1 cellular context compared by ENCODE assay signal in the genomic region with DNA sequence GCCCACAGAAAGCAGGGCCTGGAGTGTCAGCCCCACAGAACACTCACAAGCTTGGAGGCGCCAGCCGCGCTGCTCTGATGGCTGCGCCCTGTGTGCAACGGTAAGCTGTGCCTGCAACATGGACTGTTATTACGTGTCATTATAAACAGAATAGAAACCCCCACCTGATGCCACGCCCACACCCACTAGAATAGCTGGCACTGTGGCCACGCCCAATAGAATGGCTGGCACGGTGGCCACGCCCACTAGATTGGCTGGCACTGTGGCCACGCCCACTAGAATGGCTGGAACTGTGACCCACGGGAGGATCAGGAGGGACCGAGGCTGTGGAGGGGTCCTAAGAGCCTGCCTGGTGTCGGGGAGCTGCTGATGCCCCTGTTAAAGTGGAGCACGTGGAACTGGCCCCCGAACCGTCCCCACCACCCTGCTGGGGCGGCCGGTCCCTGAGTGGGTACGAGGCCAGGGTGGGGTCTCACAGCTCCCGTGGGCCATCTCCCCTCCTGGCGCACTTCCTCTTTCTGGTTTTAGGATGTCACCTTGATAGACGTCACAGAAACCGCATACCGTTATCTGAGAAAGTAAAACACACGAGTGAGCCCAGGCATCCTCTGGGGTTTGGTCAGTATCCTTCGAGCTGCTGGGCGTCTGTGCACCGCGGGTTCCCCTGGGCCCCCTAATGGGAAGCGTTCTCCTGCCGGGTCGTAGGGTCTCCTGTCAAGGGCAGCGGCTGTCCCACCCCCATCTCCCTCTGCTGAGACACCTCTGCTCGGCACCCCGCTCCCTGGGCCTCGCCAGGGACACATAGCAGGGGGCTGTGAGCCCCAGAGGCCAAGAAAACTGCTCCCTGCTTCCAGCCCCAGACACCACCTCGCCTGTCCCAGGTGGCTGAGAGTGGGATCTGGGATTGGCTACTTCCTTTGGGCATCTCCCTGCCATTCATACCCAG.
A peak's percentile ranks its signal among the peaks of the same experiment; 100 is the strongest.
TF ChIP-seq lines count a peak whose summit lies in the region.

No MANE protein-coding gene starts in this region.

TF ChIP-seq in GM12878, 131 proteins besides CTCF, POLR2A, EP300 and RAD21 (continued from another document and continues in another):
- TF ChIP-seq, protein P1, sequence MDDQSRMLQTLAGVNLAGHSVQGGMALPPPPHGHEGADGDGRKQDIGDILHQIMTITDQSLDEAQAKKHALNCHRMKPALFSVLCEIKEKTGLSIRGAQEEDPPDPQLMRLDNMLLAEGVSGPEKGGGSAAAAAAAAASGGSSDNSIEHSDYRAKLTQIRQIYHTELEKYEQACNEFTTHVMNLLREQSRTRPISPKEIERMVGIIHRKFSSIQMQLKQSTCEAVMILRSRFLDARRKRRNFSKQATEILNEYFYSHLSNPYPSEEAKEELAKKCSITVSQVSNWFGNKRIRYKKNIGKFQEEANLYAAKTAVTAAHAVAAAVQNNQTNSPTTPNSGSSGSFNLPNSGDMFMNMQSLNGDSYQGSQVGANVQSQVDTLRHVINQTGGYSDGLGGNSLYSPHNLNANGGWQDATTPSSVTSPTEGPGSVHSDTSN (IDR thresholded peaks at IDR 0.05; ENCODE audit: insufficient replicate concordance, low read depth, low read length), result no peak
- TF ChIP-seq, protein P2, sequence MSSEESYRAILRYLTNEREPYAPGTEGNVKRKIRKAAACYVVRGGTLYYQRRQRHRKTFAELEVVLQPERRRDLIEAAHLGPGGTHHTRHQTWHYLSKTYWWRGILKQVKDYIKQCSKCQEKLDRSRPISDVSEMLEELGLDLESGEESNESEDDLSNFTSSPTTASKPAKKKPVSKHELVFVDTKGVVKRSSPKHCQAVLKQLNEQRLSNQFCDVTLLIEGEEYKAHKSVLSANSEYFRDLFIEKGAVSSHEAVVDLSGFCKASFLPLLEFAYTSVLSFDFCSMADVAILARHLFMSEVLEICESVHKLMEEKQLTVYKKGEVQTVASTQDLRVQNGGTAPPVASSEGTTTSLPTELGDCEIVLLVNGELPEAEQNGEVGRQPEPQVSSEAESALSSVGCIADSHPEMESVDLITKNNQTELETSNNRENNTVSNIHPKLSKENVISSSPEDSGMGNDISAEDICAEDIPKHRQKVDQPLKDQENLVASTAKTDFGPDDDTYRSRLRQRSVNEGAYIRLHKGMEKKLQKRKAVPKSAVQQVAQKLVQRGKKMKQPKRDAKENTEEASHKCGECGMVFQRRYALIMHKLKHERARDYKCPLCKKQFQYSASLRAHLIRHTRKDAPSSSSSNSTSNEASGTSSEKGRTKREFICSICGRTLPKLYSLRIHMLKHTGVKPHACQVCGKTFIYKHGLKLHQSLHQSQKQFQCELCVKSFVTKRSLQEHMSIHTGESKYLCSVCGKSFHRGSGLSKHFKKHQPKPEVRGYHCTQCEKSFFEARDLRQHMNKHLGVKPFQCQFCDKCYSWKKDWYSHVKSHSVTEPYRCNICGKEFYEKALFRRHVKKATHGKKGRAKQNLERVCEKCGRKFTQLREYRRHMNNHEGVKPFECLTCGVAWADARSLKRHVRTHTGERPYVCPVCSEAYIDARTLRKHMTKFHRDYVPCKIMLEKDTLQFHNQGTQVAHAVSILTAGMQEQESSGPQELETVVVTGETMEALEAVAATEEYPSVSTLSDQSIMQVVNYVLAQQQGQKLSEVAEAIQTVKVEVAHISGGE (CRISPR knock-in tag; IDR thresholded peaks at IDR 0.05), result no peak
- TF ChIP-seq ZNF24 (IDR thresholded peaks at IDR 0.05) (no peak), CBX3 (IDR thresholded peaks at IDR 0.05; ENCODE audit: borderline replicate concordance, low read depth) (no peak), IKZF1 (conservative IDR thresholded peaks at IDR 0.05) (peak; percentile 98), ESRRA (IDR thresholded peaks at IDR 0.05; ENCODE audit: low read length) (no peak), BHLHE40 (IDR thresholded peaks at IDR 0.05; ENCODE audit: borderline replicate concordance in 1 of 2, low read depth in 2 of 2, low read length in 1 of 2) (peak; percentile 83 to 91), IRF4 (IDR thresholded peaks at IDR 0.05; ENCODE audit: low read depth, low read length) (peak; percentile 75; the same call in 1 of the 2 replicates), ASH2L (IDR thresholded peaks at IDR 0.05; ENCODE audit: borderline replicate concordance, low read depth) (no peak), ZNF207 (IDR thresholded peaks at IDR 0.05; ENCODE audit: borderline replicate concordance) (peak; percentile 73; the same call in 1 of the 2 replicates), MYC (IDR thresholded peaks at IDR 0.05; ENCODE audit: insufficient read depth, insufficient read length, insufficient replicate concordance, low read length, severe bottlenecking) (no peak), RCOR1 (conservative IDR thresholded peaks at IDR 0.05; ENCODE audit: low read depth, low read length) (0 out of 2 replicates have a peak, but pooled peaks have one; percentile 58), TCF7 (IDR thresholded peaks at IDR 0.05; ENCODE audit: borderline replicate concordance) (no peak), KLF5 (IDR thresholded peaks at IDR 0.05; ENCODE audit: partially characterized antibody) (peak; percentile 51), STAT3 (IDR thresholded peaks at IDR 0.05; ENCODE audit: low read depth, low read length) (no peak), RFX5 (IDR thresholded peaks at IDR 0.05; ENCODE audit: low read depth, low read length) (no peak), NR2C2 (IDR thresholded peaks at IDR 0.05; ENCODE audit: borderline replicate concordance, control insufficient read depth, insufficient read length, low read depth) (no peak), MYB (IDR thresholded peaks at IDR 0.05; ENCODE audit: borderline replicate concordance, low read depth, low read length) (peak; percentile 85; the same call in 1 of the 2 replicates), WRNIP1 (IDR thresholded peaks at IDR 0.05; ENCODE audit: borderline replicate concordance, low read depth, low read length) (no peak), EZH2 (IDR thresholded peaks at IDR 0.05; ENCODE audit: borderline replicate concordance, control insufficient read depth, low read depth, low read length) (no peak), BACH1 (IDR thresholded peaks at IDR 0.05; ENCODE audit: borderline replicate concordance) (peak; percentile 93), SRF (IDR thresholded peaks at IDR 0.05; ENCODE audit: low read depth in 2 of 2, low read length in 2 of 2) (0 out of 4 replicates have a peak, but pooled peaks of 1 of the 2 experiments have one; percentile 23), GATAD2B (conservative IDR thresholded peaks at IDR 0.05; ENCODE audit: low read depth) (peak; percentile 100)
- TF ChIP-seq, protein P3, sequence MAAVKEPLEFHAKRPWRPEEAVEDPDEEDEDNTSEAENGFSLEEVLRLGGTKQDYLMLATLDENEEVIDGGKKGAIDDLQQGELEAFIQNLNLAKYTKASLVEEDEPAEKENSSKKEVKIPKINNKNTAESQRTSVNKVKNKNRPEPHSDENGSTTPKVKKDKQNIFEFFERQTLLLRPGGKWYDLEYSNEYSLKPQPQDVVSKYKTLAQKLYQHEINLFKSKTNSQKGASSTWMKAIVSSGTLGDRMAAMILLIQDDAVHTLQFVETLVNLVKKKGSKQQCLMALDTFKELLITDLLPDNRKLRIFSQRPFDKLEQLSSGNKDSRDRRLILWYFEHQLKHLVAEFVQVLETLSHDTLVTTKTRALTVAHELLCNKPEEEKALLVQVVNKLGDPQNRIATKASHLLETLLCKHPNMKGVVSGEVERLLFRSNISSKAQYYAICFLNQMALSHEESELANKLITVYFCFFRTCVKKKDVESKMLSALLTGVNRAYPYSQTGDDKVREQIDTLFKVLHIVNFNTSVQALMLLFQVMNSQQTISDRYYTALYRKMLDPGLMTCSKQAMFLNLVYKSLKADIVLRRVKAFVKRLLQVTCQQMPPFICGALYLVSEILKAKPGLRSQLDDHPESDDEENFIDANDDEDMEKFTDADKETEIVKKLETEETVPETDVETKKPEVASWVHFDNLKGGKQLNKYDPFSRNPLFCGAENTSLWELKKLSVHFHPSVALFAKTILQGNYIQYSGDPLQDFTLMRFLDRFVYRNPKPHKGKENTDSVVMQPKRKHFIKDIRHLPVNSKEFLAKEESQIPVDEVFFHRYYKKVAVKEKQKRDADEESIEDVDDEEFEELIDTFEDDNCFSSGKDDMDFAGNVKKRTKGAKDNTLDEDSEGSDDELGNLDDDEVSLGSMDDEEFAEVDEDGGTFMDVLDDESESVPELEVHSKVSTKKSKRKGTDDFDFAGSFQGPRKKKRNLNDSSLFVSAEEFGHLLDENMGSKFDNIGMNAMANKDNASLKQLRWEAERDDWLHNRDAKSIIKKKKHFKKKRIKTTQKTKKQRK (IDR thresholded peaks at IDR 0.05; ENCODE audit: low read depth, low read length), result no peak
- TF ChIP-seq, protein P4, sequence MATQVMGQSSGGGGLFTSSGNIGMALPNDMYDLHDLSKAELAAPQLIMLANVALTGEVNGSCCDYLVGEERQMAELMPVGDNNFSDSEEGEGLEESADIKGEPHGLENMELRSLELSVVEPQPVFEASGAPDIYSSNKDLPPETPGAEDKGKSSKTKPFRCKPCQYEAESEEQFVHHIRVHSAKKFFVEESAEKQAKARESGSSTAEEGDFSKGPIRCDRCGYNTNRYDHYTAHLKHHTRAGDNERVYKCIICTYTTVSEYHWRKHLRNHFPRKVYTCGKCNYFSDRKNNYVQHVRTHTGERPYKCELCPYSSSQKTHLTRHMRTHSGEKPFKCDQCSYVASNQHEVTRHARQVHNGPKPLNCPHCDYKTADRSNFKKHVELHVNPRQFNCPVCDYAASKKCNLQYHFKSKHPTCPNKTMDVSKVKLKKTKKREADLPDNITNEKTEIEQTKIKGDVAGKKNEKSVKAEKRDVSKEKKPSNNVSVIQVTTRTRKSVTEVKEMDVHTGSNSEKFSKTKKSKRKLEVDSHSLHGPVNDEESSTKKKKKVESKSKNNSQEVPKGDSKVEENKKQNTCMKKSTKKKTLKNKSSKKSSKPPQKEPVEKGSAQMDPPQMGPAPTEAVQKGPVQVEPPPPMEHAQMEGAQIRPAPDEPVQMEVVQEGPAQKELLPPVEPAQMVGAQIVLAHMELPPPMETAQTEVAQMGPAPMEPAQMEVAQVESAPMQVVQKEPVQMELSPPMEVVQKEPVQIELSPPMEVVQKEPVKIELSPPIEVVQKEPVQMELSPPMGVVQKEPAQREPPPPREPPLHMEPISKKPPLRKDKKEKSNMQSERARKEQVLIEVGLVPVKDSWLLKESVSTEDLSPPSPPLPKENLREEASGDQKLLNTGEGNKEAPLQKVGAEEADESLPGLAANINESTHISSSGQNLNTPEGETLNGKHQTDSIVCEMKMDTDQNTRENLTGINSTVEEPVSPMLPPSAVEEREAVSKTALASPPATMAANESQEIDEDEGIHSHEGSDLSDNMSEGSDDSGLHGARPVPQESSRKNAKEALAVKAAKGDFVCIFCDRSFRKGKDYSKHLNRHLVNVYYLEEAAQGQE (IDR thresholded peaks at IDR 0.05; ENCODE audit: low read depth, low read length), result no peak
- TF ChIP-seq, protein P5, sequence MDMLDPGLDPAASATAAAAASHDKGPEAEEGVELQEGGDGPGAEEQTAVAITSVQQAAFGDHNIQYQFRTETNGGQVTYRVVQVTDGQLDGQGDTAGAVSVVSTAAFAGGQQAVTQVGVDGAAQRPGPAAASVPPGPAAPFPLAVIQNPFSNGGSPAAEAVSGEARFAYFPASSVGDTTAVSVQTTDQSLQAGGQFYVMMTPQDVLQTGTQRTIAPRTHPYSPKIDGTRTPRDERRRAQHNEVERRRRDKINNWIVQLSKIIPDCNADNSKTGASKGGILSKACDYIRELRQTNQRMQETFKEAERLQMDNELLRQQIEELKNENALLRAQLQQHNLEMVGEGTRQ (IDR thresholded peaks at IDR 0.05; ENCODE audit: borderline replicate concordance, low read depth, low read length), result no peak
- TF ChIP-seq, protein P6, sequence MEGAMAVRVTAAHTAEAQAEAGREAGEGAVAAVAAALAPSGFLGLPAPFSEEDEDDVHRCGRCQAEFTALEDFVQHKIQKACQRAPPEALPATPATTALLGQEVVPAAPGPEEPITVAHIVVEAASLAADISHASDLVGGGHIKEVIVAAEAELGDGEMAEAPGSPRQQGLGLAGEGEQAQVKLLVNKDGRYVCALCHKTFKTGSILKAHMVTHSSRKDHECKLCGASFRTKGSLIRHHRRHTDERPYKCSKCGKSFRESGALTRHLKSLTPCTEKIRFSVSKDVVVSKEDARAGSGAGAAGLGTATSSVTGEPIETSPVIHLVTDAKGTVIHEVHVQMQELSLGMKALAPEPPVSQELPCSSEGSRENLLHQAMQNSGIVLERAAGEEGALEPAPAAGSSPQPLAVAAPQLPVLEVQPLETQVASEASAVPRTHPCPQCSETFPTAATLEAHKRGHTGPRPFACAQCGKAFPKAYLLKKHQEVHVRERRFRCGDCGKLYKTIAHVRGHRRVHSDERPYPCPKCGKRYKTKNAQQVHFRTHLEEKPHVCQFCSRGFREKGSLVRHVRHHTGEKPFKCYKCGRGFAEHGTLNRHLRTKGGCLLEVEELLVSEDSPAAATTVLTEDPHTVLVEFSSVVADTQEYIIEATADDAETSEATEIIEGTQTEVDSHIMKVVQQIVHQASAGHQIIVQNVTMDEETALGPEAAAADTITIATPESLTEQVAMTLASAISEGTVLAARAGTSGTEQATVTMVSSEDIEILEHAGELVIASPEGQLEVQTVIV (IDR thresholded peaks at IDR 0.05; ENCODE audit: borderline replicate concordance, partially characterized antibody), result no peak
- TF ChIP-seq, protein P7, sequence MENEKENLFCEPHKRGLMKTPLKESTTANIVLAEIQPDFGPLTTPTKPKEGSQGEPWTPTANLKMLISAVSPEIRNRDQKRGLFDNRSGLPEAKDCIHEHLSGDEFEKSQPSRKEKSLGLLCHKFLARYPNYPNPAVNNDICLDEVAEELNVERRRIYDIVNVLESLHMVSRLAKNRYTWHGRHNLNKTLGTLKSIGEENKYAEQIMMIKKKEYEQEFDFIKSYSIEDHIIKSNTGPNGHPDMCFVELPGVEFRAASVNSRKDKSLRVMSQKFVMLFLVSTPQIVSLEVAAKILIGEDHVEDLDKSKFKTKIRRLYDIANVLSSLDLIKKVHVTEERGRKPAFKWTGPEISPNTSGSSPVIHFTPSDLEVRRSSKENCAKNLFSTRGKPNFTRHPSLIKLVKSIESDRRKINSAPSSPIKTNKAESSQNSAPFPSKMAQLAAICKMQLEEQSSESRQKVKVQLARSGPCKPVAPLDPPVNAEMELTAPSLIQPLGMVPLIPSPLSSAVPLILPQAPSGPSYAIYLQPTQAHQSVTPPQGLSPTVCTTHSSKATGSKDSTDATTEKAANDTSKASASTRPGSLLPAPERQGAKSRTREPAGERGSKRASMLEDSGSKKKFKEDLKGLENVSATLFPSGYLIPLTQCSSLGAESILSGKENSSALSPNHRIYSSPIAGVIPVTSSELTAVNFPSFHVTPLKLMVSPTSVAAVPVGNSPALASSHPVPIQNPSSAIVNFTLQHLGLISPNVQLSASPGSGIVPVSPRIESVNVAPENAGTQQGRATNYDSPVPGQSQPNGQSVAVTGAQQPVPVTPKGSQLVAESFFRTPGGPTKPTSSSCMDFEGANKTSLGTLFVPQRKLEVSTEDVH (IDR thresholded peaks at IDR 0.05; ENCODE audit: low read depth, partially characterized antibody), result no peak
- TF ChIP-seq, protein P8, sequence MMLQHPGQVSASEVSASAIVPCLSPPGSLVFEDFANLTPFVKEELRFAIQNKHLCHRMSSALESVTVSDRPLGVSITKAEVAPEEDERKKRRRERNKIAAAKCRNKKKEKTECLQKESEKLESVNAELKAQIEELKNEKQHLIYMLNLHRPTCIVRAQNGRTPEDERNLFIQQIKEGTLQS (IDR thresholded peaks at IDR 0.05; ENCODE audit: borderline replicate concordance, extremely low read depth, low read depth, low read length), result no peak
- TF ChIP-seq, protein P9, sequence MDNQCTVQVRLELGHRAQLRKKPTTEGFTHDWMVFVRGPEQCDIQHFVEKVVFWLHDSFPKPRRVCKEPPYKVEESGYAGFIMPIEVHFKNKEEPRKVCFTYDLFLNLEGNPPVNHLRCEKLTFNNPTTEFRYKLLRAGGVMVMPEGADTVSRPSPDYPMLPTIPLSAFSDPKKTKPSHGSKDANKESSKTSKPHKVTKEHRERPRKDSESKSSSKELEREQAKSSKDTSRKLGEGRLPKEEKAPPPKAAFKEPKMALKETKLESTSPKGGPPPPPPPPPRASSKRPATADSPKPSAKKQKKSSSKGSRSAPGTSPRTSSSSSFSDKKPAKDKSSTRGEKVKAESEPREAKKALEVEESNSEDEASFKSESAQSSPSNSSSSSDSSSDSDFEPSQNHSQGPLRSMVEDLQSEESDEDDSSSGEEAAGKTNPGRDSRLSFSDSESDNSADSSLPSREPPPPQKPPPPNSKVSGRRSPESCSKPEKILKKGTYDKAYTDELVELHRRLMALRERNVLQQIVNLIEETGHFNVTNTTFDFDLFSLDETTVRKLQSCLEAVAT (IDR thresholded peaks at IDR 0.05), result peak; percentile 87
